20 cellular contexts compared by ENCODE assay signal in the genomic region with DNA sequence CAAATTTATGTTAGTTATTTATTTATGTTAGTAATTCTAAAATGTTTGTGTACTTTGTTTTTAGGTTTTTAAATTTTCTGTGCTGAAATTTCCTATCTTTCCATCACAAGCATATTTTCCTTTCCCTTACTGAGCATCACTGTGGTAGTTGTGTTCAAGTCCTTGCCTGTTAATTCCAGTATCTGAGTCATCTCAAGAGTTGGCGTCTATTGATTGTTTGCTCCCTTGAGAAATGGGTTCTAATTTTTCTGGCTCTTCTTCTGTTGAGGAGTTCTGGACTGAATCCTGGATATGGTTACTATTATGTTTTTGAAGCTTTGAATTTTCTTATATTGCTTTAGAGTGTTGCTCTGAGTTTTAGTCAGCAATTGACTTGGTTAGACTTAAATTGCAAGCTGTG. TPM values are rescaled to one million over a fixed set of nuclear protein-coding genes. Genes with fewer than 3 reads are reported as not detected.
DNase-seq lines count a peak whose midpoint lies in the region; ATAC-seq and TF ChIP-seq lines count a peak whose summit lies in the region.
"Had no signal": no experiment of that assay in that cellular context is flagged by ENCODE, and none has a peak within 500 bp of the region (broad histone marks: within the 10 kb centered on the region; RNA-seq: fewer than 3 reads in every experiment).

No MANE protein-coding gene starts in this region.

- no peak for ATAC-seq in central memory CD8-positive, alpha-beta T cell (replicated peaks; ENCODE audit: extremely low read depth, poor library complexity, severe bottlenecking)
- ATAC-seq: GM23338, HepG2 had no signal

- H4K20me1 ChIP-seq in GM23248 (ENCODE audit: insufficient read depth), result no peaks in the 10 kb centered on the region

- peaks cover 20% of the 10 kb centered on the region for H3K36me3 Mint-ChIP-seq in central memory CD8-positive, alpha-beta T cell (ENCODE audit: insufficient read depth)
- H3K36me3 Mint-ChIP-seq in CD8-positive, alpha-beta memory T cell, result peaks cover 5 to 78% (median 28%) of the 10 kb centered on the region in 3 donors

- no peak overlapping the region for H3K4me2 ChIP-seq in GM23248 (ENCODE audit: unreplicated experiment)
- H3K4me2 ChIP-seq: GM23338 had no signal

- in situ Hi-C loops in GM23248 (cut with MboI), result no loop called here

- no peaks in the 10 kb centered on the region for H3K9me3 ChIP-seq in GM23248 (ENCODE audit: low read depth)
- no peaks in the 10 kb centered on the region for H3K9me3 ChIP-seq in CD8-positive, alpha-beta memory T cell (ENCODE audit: low read length)

- H3K27me3 ChIP-seq in GM23248 (replicated peaks; ENCODE audit: insufficient read depth), result no peaks in the 10 kb centered on the region
- no peaks in the 10 kb centered on the region for H3K27me3 ChIP-seq in CD8-positive, alpha-beta memory T cell (ENCODE audit: insufficient read depth, low read length, poor library complexity, severe bottlenecking)

- no peak overlapping the region for H3K4me3 Mint-ChIP-seq in central memory CD8-positive, alpha-beta T cell
- no peak overlapping the region for H3K4me3 Mint-ChIP-seq in CD8-positive, alpha-beta memory T cell
- H3K4me3 Mint-ChIP-seq: B cell, GM23338, H9 had no signal

- WGBS in GM23248 (ENCODE audit: low coverage in 1 of 2, low lambda C conversion rate in 2 of 2, missing lambda C conversion rate in 2 of 2), 2 experiments, result 26 to 45% methylated on average over 1 of the region's 1 CpG

- peak overlapping the region; percentile 42 for H3K27ac Mint-ChIP-seq in central memory CD8-positive, alpha-beta T cell (ENCODE audit: low read depth)
- H3K27ac Mint-ChIP-seq in CD8-positive, alpha-beta memory T cell, result no peak overlapping the region
- H3K27ac Mint-ChIP-seq: B cell, GM23338, H9 had no signal

- no peaks in the 10 kb centered on the region for H3K9me2 ChIP-seq in GM23248 (ENCODE audit: insufficient read depth)

- POLR2A ChIA-PET in CD8-positive, alpha-beta memory T cell (lab: Charles Lee), result no interaction called here

- H3K4me1 Mint-ChIP-seq in central memory CD8-positive, alpha-beta T cell, result peaks cover 6% of the 10 kb centered on the region
- H3K4me1 Mint-ChIP-seq in CD8-positive, alpha-beta memory T cell, result peaks cover 0 to 2% (median 0%) of the 10 kb centered on the region in 3 donors
- H3K4me1 Mint-ChIP-seq: B cell, GM23338 had no signal

- H3K9me3 Mint-ChIP-seq in central memory CD8-positive, alpha-beta T cell, result no peaks in the 10 kb centered on the region
- H3K9me3 Mint-ChIP-seq in CD8-positive, alpha-beta memory T cell, result no peaks in the 10 kb centered on the region
- H3K9me3 Mint-ChIP-seq: GM23338, H9 had no signal

- CTCF ChIA-PET in CD8-positive, alpha-beta memory T cell (lab: Charles Lee), result interaction anchor here (1.4 to 1.5 kb wide), 2 partner anchors 11 to 359 kb away, joined by 3 to 6 read pairs; no protein-coding TSS in a partner anchor

- H3K79me2 ChIP-seq in GM23248 (ENCODE audit: insufficient read depth), result no peaks in the 10 kb centered on the region

- H3K27me3 Mint-ChIP-seq in central memory CD8-positive, alpha-beta T cell, result no peaks in the 10 kb centered on the region
- no peaks in the 10 kb centered on the region for H3K27me3 Mint-ChIP-seq in CD8-positive, alpha-beta memory T cell
- H3K27me3 Mint-ChIP-seq: B cell had no signal

- DNase-seq in GM23248, result peak; percentile 31
- DNase-seq in central memory CD8-positive, alpha-beta T cell (ENCODE audit: low spot score in 2 of 2), result no peak
- peak; percentile 74 for DNase-seq in fibroblast of the aortic adventitia (ENCODE audit: low read depth)
- DNase-seq in germinal center (ENCODE audit: low spot score), result no peak
- DNase-seq in EL, result no peak
- no peak for DNase-seq in amygdala (lab: John Stamatoyannopoulos, UW)
- DNase-seq in CD8-positive, alpha-beta memory T cell, result no peak
- DNase-seq: Calu3, DMS79 treated with DMSO at 0.1 percent for 48 hours, H9, Kasumi-1, NCI-H2029, NCI-H2227 treated with DMSO at 0.1 percent for 48 hours, NCI-H69, SHP77 had no signal

- H3K4me3 ChIP-seq in GM23248, result no peak overlapping the region
- no peak overlapping the region for H3K4me3 ChIP-seq in fibroblast of the aortic adventitia (ENCODE audit: low read depth, low read length)
- H3K4me3 ChIP-seq in CD8-positive, alpha-beta memory T cell (ENCODE audit: low read length), result no peak overlapping the region
- H3K4me3 ChIP-seq: GM23338 had no signal

- no peaks in the 10 kb centered on the region for H3K4me1 ChIP-seq in GM23248 (ENCODE audit: insufficient read depth)
- no peaks in the 10 kb centered on the region for H3K4me1 ChIP-seq in CD8-positive, alpha-beta memory T cell (ENCODE audit: insufficient read depth, low read length)

- 0 out of 2 replicates have a peak, but pooled peaks cover 5% of the 10 kb centered on the region for H3F3A ChIP-seq in GM23248 (ENCODE audit: insufficient read depth)

- no peak overlapping the region for H2AFZ ChIP-seq in GM23248
- H2AFZ ChIP-seq: GM23338 had no signal

- H3K9ac ChIP-seq in GM23248, result no peak overlapping the region

- H3K27ac ChIP-seq in GM23248, result no peak overlapping the region
- no peak overlapping the region for H3K27ac ChIP-seq in CD8-positive, alpha-beta memory T cell (ENCODE audit: low read depth, low read length)
- H3K27ac ChIP-seq: C4-2B, RWPE1 had no signal

- TF ChIP-seq CTCF in fibroblast of the aortic adventitia (IDR thresholded peaks at IDR 0.05; ENCODE audit: insufficient read depth, low read length), result no peak

- 0 out of 2 replicates have a peak, but pooled peaks cover 4% of the 10 kb centered on the region for H3K36me3 ChIP-seq in GM23248 (ENCODE audit: low read depth)
- peaks cover under 1% of the 10 kb centered on the region for H3K36me3 ChIP-seq in CD8-positive, alpha-beta memory T cell (ENCODE audit: insufficient read depth, low read length)

RNA-seq across cellular contexts. Expression of a gene that starts 56.3 kb away (rescaled TPM):
- 5.7 and 5.8 TPM in 2 replicates for total RNA-seq in GM23248 (2014; rRNA removed; shearing (Covaris generic))
- 1.6 and 2.1 TPM in 2 replicates for polyA plus RNA-seq in GM23248 (2016; fragmentation: Nextera tagmentation; extraction: Ambion mirVana)
- 6.2 and 21.3 TPM in 2 replicates for total RNA-seq in fibroblast of the aortic adventitia (ENCODE audit: low replicate concordance)
- 10 to 100 TPM; 11.0 to 12.0 TPM for total RNA-seq in CD8-positive, alpha-beta memory T cell
- 2.4 TPM for polyA plus RNA-seq in CD8-positive, alpha-beta memory T cell

Comparison
In these comparisons a context has a peak if more than half of its experiments do, and no peak if none do; other contexts are left out.
1. DNase-seq: peak in GM23248 (single experiment) and fibroblast of the aortic adventitia (single experiment); none in central memory CD8-positive, alpha-beta T cell (0 of 2), germinal center (single experiment), EL (single experiment), amygdala (0 of 56) and CD8-positive, alpha-beta memory T cell (0 of 5).